In genomic region chr15:60328852-60329443, GRCh38 we compare ENCODE assay signal across 9 cellular contexts.
A peak's percentile ranks its signal among the peaks of the same experiment; 100 is the strongest.
DNase-seq lines count a peak whose midpoint lies in the region; ATAC-seq and TF ChIP-seq lines count a peak whose summit lies in the region.
"Had no signal": no experiment of that assay in that cellular context is flagged by ENCODE, and none has a peak within 500 bp of the region (broad histone marks: within the 10 kb centered on the region; RNA-seq: fewer than 3 reads in every experiment).

No MANE protein-coding gene starts in this region.

- no peak overlapping the region for H2AFZ ChIP-seq in H9 (ENCODE audit: low read length)

- H2BK5ac ChIP-seq in H9 (ENCODE audit: insufficient read length, low read length) = no peak overlapping the region

- H2AK5ac ChIP-seq in H9 (ENCODE audit: insufficient read length, low read length) = no peak overlapping the region

- H3K79me2 ChIP-seq in H9 (ENCODE audit: insufficient read depth, low read length) = no peaks in the 10 kb centered on the region

- no peak overlapping the region for H4K8ac ChIP-seq in H9 (replicated peaks; ENCODE audit: insufficient read length, low read depth, low read length)

- no peak overlapping the region for H3K27ac ChIP-seq in CD4-positive, alpha-beta memory T cell (ENCODE audit: low read depth, low read length)
- H3K27ac ChIP-seq in H9 (ENCODE audit: insufficient read length, low read depth, low read length) (no peak overlapping the region), right atrium auricular region (no peak overlapping the region), thoracic aorta (no peak overlapping the region)

- peak; percentile 93 for TF ChIP-seq CTCF in H9 (conservative IDR thresholded peaks at IDR 0.05)
- TF ChIP-seq CTCF in WI38 (IDR thresholded peaks at IDR 0.05; ENCODE audit: low read depth, low read length) = peak; percentile 54; the same call in 1 of the 2 replicates
- peak; percentile 50 to 63 for TF ChIP-seq CTCF in right atrium auricular region (IDR thresholded peaks at IDR 0.05)
- peak; percentile 60 for TF ChIP-seq CTCF in thoracic aorta (IDR thresholded peaks at IDR 0.05)

- no peaks in the 10 kb centered on the region for H3K9me3 Mint-ChIP-seq in CD4-positive, alpha-beta memory T cell
- H3K9me3 Mint-ChIP-seq in H9 = no peaks in the 10 kb centered on the region
- H3K9me3 Mint-ChIP-seq: memory B cell had no signal

- no peaks in the 10 kb centered on the region for H3K9me3 ChIP-seq in CD4-positive, alpha-beta memory T cell (ENCODE audit: control insufficient read depth in 1 of 2, low read length in 2 of 2)
- H3K9me3 ChIP-seq in H9 (ENCODE audit: control insufficient read depth, low read depth, low read length) = no peaks in the 10 kb centered on the region
- no peaks in the 10 kb centered on the region for H3K9me3 ChIP-seq in right atrium auricular region
- no peaks in the 10 kb centered on the region for H3K9me3 ChIP-seq in thoracic aorta

- no peak overlapping the region for H3T11ph ChIP-seq in H9 (ENCODE audit: low read length)

- POLR2A ChIA-PET in CD4-positive, alpha-beta memory T cell (lab: Charles Lee; ENCODE audit: partially characterized antibody) = no interaction called here

- H2BK120ac ChIP-seq in H9 (ENCODE audit: low read depth, low read length, poor library complexity, severe bottlenecking) = no peak overlapping the region

- ATAC-seq in thoracic aorta (ENCODE audit: insufficient number of reproducible peaks, low FRiP score, low read depth) (no peak), HG02610 (IDR thresholded peaks at IDR 0.05; ENCODE audit: unreplicated experiment) (no peak), GM21528 (IDR thresholded peaks at IDR 0.05; ENCODE audit: low FRiP score, unreplicated experiment) (no peak)

- H4K91ac ChIP-seq in H9 (ENCODE audit: insufficient read length, low read depth, low read length) = no peak overlapping the region

- H3K4me3 ChIP-seq in CD4-positive, alpha-beta memory T cell (ENCODE audit: low read length in 2 of 2) = no peak overlapping the region
- no peak overlapping the region for H3K4me3 ChIP-seq in WI38 (ENCODE audit: low read depth, low read length)
- H3K4me3 ChIP-seq in right atrium auricular region = no peak overlapping the region
- H3K4me3 ChIP-seq in thoracic aorta = no peak overlapping the region

- no peak overlapping the region for H3K4me3 Mint-ChIP-seq in CD4-positive, alpha-beta memory T cell
- no peak overlapping the region for H3K4me3 Mint-ChIP-seq in H9
- H3K4me3 Mint-ChIP-seq: memory B cell had no signal

- no peak overlapping the region for H3K4me2 ChIP-seq in H9 (ENCODE audit: insufficient read depth, insufficient read length, low read length)

- no peak overlapping the region for H3K14ac ChIP-seq in H9 (ENCODE audit: insufficient read depth, low read length)

- H3K27me3 Mint-ChIP-seq in CD4-positive, alpha-beta memory T cell = peaks cover 21 to 28% of the 10 kb centered on the region in 2 donors
- peaks cover 13% of the 10 kb centered on the region for H3K27me3 Mint-ChIP-seq in H9 (ENCODE audit: low read depth)

- no peak overlapping the region for H2BK20ac ChIP-seq in H9 (ENCODE audit: low read depth, low read length, poor library complexity, severe bottlenecking)

- H3K27ac Mint-ChIP-seq in CD4-positive, alpha-beta memory T cell = no peak overlapping the region
- H3K27ac Mint-ChIP-seq in H9 = no peak overlapping the region
- H3K27ac Mint-ChIP-seq: memory B cell had no signal

- DNase-seq in CD4-positive, alpha-beta memory T cell = peak in 4 of 5 donors; percentile 19 to 29 (median 24)
- DNase-seq in H9 = no peak
- DNase-seq in right atrium auricular region (ENCODE audit: low spot score) = no peak
- DNase-seq in thoracic aorta (ENCODE audit: low spot score) = no peak
- DNase-seq in T1000 (lab: John Stamatoyannopoulos, UW) = no peak

- H3K56ac ChIP-seq in H9 (ENCODE audit: insufficient read length, low read depth, low read length) = no peak overlapping the region

- intact Hi-C loops in CD4-positive, alpha-beta memory T cell (cut with micrococcal nuclease) = loop anchor here (2.0 kb wide), 1 partner anchor 604 kb away; no protein-coding TSS in a partner anchor

- H3K36me3 Mint-ChIP-seq in CD4-positive, alpha-beta memory T cell = no peaks in the 10 kb centered on the region
- H3K36me3 Mint-ChIP-seq in H9 (ENCODE audit: insufficient read depth in 1 of 3, low read depth in 3 of 3) = no peaks in the 10 kb centered on the region
- H3K36me3 Mint-ChIP-seq: memory B cell had no signal

- no peak overlapping the region for H3K9ac ChIP-seq in H9 (ENCODE audit: extremely low read depth, insufficient read length, low read length)

- no peak overlapping the region for H3K18ac ChIP-seq in H9 (ENCODE audit: insufficient read length, low read depth, low read length)

- no peaks in the 10 kb centered on the region for H3K23me2 ChIP-seq in H9 (ENCODE audit: insufficient read length, low read depth, low read length, poor library complexity, severe bottlenecking)

- no peak overlapping the region for H4K5ac ChIP-seq in H9 (ENCODE audit: insufficient read length, low read depth, low read length)

- CTCF ChIA-PET in CD4-positive, alpha-beta memory T cell (lab: Charles Lee; ENCODE audit: partially characterized antibody) = interaction anchor here (0.8 to 5.0 kb wide), 17 partner anchors 9 to 1505 kb away, joined by 3 to 45 read pairs (median 4); no protein-coding TSS in a partner anchor

- no peaks in the 10 kb centered on the region for H3K79me1 ChIP-seq in H9 (ENCODE audit: insufficient read depth, low read depth, low read length, poor library complexity, severe bottlenecking)

- H3K27me3 ChIP-seq in CD4-positive, alpha-beta memory T cell (ENCODE audit: insufficient read depth, low read length) = peaks cover 23% of the 10 kb centered on the region
- H3K27me3 ChIP-seq in H9 (ENCODE audit: insufficient read depth, low read length) (no peaks in the 10 kb centered on the region), right atrium auricular region (peaks cover 3 to 4% of the 10 kb centered on the region in 2 donors), thoracic aorta (replicated peaks; ENCODE audit: insufficient read depth) (no peaks in the 10 kb centered on the region)

- no peak overlapping the region for H2BK12ac ChIP-seq in H9 (ENCODE audit: insufficient read length, low read depth, low read length)

- H4K20me1 ChIP-seq in H9 (ENCODE audit: control insufficient read depth, insufficient read depth, insufficient read length) = no peaks in the 10 kb centered on the region

- H2BK15ac ChIP-seq in H9 (ENCODE audit: low read depth, low read length) = no peak overlapping the region

- no peak overlapping the region for H3K23ac ChIP-seq in H9 (ENCODE audit: insufficient read length, low read depth, low read length)

- peaks cover 2 to 7% (median 6%) of the 10 kb centered on the region in 4 donors for H3K4me1 Mint-ChIP-seq in CD4-positive, alpha-beta memory T cell
- peaks cover 29 to 30% of the 10 kb centered on the region in 2 experiments for H3K4me1 Mint-ChIP-seq in H9
- H3K4me1 Mint-ChIP-seq: memory B cell had no signal

- H3K4ac ChIP-seq in H9 (ENCODE audit: low read depth, low read length) = no peak overlapping the region

- WGBS in H9 (ENCODE audit: extremely low coverage, insufficient read length, low lambda C conversion rate) = no CpG with 5 or more reads among the region's 7 CpGs

- no peaks in the 10 kb centered on the region for H3K4me1 ChIP-seq in CD4-positive, alpha-beta memory T cell (ENCODE audit: insufficient read depth, low read length)
- H3K4me1 ChIP-seq in H9 (ENCODE audit: insufficient read depth, low read length) (no peaks in the 10 kb centered on the region; the same call in 1 of the 2 replicates), right atrium auricular region (no peaks in the 10 kb centered on the region), thoracic aorta (ENCODE audit: control insufficient read depth in 1 of 2, low read depth in 2 of 2) (no peaks in the 10 kb centered on the region)

- H3K36me3 ChIP-seq in CD4-positive, alpha-beta memory T cell (ENCODE audit: insufficient read depth, low read length) = no peaks in the 10 kb centered on the region
- H3K36me3 ChIP-seq in right atrium auricular region (no peaks in the 10 kb centered on the region), thoracic aorta (no peaks in the 10 kb centered on the region)

Comparison
In these comparisons a context has a peak if more than half of its experiments do, and no peak if none do; other contexts are left out.
1. DNase-seq: peak in CD4-positive, alpha-beta memory T cell (4 of 5); none in H9 (single experiment), right atrium auricular region (single experiment), thoracic aorta (single experiment) and T1000 (single experiment).
2. Peak in every context shown above with its lines, with median percentiles within 50 percentile points of each other: CTCF ChIP-seq.